ENCODE assay signal across 2 cellular contexts in the genomic region with DNA sequence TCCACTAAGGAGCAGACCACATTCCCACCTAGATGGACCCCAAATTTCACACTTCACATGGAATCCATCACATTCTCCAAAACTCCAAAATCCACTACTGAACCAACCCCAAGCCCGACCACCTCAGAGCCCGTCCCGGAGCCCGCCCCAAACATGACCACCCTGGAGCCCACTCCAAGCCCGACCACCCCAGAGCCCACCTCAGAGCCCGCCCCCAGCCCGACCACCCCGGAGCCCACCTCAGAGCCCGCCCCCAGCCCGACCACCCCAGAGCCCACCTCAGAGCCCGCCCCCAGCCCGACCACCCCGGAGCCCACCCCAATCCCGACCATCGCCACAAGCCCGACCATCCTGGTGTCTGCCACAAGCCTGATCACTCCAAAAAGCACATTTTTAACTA.
TF ChIP-seq lines count a peak whose summit lies in the region.

No MANE protein-coding gene starts in this region.

TF ChIP-seq in SK-N-SH, 30 proteins besides CTCF, POLR2A, EP300 and RAD21:
- TF ChIP-seq, protein P1, sequence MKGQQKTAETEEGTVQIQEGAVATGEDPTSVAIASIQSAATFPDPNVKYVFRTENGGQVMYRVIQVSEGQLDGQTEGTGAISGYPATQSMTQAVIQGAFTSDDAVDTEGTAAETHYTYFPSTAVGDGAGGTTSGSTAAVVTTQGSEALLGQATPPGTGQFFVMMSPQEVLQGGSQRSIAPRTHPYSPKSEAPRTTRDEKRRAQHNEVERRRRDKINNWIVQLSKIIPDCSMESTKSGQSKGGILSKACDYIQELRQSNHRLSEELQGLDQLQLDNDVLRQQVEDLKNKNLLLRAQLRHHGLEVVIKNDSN (IDR thresholded peaks at IDR 0.05; ENCODE audit: borderline replicate concordance, low read depth), result no peak
- TF ChIP-seq, protein P2, sequence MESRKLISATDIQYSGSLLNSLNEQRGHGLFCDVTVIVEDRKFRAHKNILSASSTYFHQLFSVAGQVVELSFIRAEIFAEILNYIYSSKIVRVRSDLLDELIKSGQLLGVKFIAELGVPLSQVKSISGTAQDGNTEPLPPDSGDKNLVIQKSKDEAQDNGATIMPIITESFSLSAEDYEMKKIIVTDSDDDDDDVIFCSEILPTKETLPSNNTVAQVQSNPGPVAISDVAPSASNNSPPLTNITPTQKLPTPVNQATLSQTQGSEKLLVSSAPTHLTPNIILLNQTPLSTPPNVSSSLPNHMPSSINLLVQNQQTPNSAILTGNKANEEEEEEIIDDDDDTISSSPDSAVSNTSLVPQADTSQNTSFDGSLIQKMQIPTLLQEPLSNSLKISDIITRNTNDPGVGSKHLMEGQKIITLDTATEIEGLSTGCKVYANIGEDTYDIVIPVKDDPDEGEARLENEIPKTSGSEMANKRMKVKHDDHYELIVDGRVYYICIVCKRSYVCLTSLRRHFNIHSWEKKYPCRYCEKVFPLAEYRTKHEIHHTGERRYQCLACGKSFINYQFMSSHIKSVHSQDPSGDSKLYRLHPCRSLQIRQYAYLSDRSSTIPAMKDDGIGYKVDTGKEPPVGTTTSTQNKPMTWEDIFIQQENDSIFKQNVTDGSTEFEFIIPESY (IDR thresholded peaks at IDR 0.05; ENCODE audit: borderline replicate concordance, low read depth), result no peak

TF ChIP-seq in SK-N-SH treated with all-trans-retinoic acid at 6 μM for 48 hours, 23 proteins besides CTCF, POLR2A, EP300 and RAD21:
- TF ChIP-seq ISL1 (CRISPR knock-in tag; IDR thresholded peaks at IDR 0.05) (no peak), ZC3H10 (CRISPR knock-in tag; IDR thresholded peaks at IDR 0.05) (no peak), ZFP30 (CRISPR knock-in tag; IDR thresholded peaks at IDR 0.05) (no peak), ZNF565 (CRISPR knock-in tag; conservative IDR thresholded peaks at IDR 0.05; ENCODE audit: low read depth) (no peak), SNAI2 (CRISPR knock-in tag; IDR thresholded peaks at IDR 0.05) (no peak), GLIS3 (CRISPR knock-in tag; IDR thresholded peaks at IDR 0.05) (no peak), TOX (CRISPR knock-in tag; IDR thresholded peaks at IDR 0.05; ENCODE audit: borderline replicate concordance) (no peak), CSDC2 (CRISPR knock-in tag; IDR thresholded peaks at IDR 0.05) (no peak), ARNTL (CRISPR knock-in tag; IDR thresholded peaks at IDR 0.05; ENCODE audit: borderline replicate concordance, low read depth) (no peak), BACH2 (CRISPR knock-in tag; IDR thresholded peaks at IDR 0.05; ENCODE audit: borderline replicate concordance) (no peak), TCF4 (CRISPR knock-in tag; IDR thresholded peaks at IDR 0.05; ENCODE audit: borderline replicate concordance) (no peak)
- TF ChIP-seq, protein P3, sequence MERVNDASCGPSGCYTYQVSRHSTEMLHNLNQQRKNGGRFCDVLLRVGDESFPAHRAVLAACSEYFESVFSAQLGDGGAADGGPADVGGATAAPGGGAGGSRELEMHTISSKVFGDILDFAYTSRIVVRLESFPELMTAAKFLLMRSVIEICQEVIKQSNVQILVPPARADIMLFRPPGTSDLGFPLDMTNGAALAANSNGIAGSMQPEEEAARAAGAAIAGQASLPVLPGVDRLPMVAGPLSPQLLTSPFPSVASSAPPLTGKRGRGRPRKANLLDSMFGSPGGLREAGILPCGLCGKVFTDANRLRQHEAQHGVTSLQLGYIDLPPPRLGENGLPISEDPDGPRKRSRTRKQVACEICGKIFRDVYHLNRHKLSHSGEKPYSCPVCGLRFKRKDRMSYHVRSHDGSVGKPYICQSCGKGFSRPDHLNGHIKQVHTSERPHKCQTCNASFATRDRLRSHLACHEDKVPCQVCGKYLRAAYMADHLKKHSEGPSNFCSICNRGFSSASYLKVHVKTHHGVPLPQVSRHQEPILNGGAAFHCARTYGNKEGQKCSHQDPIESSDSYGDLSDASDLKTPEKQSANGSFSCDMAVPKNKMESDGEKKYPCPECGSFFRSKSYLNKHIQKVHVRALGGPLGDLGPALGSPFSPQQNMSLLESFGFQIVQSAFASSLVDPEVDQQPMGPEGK (CRISPR knock-in tag; IDR thresholded peaks at IDR 0.05; ENCODE audit: borderline replicate concordance), result no peak
- TF ChIP-seq, protein P4, sequence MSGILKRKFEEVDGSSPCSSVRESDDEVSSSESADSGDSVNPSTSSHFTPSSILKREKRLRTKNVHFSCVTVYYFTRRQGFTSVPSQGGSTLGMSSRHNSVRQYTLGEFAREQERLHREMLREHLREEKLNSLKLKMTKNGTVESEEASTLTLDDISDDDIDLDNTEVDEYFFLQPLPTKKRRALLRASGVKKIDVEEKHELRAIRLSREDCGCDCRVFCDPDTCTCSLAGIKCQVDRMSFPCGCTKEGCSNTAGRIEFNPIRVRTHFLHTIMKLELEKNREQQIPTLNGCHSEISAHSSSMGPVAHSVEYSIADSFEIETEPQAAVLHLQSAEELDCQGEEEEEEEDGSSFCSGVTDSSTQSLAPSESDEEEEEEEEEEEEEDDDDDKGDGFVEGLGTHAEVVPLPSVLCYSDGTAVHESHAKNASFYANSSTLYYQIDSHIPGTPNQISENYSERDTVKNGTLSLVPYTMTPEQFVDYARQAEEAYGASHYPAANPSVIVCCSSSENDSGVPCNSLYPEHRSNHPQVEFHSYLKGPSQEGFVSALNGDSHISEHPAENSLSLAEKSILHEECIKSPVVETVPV (CRISPR knock-in tag; IDR thresholded peaks at IDR 0.05), result no peak
- TF ChIP-seq, protein P5, sequence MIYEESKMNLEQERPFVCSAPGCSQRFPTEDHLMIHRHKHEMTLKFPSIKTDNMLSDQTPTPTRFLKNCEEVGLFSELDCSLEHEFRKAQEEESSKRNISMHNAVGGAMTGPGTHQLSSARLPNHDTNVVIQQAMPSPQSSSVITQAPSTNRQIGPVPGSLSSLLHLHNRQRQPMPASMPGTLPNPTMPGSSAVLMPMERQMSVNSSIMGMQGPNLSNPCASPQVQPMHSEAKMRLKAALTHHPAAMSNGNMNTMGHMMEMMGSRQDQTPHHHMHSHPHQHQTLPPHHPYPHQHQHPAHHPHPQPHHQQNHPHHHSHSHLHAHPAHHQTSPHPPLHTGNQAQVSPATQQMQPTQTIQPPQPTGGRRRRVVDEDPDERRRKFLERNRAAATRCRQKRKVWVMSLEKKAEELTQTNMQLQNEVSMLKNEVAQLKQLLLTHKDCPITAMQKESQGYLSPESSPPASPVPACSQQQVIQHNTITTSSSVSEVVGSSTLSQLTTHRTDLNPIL (CRISPR knock-in tag; IDR thresholded peaks at IDR 0.05; ENCODE audit: low read depth), result no peak
- TF ChIP-seq, protein P6, sequence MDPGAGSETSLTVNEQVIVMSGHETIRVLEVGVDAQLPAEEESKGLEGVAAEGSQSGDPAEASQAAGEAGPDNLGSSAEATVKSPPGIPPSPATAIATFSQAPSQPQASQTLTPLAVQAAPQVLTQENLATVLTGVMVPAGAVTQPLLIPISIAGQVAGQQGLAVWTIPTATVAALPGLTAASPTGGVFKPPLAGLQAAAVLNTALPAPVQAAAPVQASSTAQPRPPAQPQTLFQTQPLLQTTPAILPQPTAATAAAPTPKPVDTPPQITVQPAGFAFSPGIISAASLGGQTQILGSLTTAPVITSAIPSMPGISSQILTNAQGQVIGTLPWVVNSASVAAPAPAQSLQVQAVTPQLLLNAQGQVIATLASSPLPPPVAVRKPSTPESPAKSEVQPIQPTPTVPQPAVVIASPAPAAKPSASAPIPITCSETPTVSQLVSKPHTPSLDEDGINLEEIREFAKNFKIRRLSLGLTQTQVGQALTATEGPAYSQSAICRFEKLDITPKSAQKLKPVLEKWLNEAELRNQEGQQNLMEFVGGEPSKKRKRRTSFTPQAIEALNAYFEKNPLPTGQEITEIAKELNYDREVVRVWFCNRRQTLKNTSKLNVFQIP (CRISPR knock-in tag; IDR thresholded peaks at IDR 0.05; ENCODE audit: borderline replicate concordance, low read depth), result no peak
- TF ChIP-seq, protein P7, sequence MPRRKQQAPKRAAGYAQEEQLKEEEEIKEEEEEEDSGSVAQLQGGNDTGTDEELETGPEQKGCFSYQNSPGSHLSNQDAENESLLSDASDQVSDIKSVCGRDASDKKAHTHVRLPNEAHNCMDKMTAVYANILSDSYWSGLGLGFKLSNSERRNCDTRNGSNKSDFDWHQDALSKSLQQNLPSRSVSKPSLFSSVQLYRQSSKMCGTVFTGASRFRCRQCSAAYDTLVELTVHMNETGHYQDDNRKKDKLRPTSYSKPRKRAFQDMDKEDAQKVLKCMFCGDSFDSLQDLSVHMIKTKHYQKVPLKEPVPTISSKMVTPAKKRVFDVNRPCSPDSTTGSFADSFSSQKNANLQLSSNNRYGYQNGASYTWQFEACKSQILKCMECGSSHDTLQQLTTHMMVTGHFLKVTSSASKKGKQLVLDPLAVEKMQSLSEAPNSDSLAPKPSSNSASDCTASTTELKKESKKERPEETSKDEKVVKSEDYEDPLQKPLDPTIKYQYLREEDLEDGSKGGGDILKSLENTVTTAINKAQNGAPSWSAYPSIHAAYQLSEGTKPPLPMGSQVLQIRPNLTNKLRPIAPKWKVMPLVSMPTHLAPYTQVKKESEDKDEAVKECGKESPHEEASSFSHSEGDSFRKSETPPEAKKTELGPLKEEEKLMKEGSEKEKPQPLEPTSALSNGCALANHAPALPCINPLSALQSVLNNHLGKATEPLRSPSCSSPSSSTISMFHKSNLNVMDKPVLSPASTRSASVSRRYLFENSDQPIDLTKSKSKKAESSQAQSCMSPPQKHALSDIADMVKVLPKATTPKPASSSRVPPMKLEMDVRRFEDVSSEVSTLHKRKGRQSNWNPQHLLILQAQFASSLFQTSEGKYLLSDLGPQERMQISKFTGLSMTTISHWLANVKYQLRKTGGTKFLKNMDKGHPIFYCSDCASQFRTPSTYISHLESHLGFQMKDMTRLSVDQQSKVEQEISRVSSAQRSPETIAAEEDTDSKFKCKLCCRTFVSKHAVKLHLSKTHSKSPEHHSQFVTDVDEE (CRISPR knock-in tag; IDR thresholded peaks at IDR 0.05), result no peak
